Comparison of ENCODE assay signal across 8 cellular contexts in genomic region chr3:56896357-56896756, GRCh38.
"Had no signal": no experiment of that assay in that cellular context is flagged by ENCODE, and none has a peak within 500 bp of the region (broad histone marks: within the 10 kb centered on the region; RNA-seq: fewer than 3 reads in every experiment).

No MANE protein-coding gene starts in this region.

- H3K27ac Mint-ChIP-seq: HFFc6 had no signal

- H3K4me3 ChIP-seq: GM23248, HAP-1, K562 had no signal

- H3K9me3 ChIP-seq: HAP-1 had no signal

- ATAC-seq: HCT116, K562 had no signal

- DNase-seq: GM23248, GOT3, H7, HFFc6, IMR-90 had no signal

- H3K9me3 Mint-ChIP-seq: HFFc6 had no signal

- H3K36me3 ChIP-seq: HAP-1 had no signal

- H3K4me3 Mint-ChIP-seq: HFFc6 had no signal

- H3K27ac ChIP-seq: GM23248 had no signal
